24 cellular contexts compared by ENCODE assay signal in the genomic region with DNA sequence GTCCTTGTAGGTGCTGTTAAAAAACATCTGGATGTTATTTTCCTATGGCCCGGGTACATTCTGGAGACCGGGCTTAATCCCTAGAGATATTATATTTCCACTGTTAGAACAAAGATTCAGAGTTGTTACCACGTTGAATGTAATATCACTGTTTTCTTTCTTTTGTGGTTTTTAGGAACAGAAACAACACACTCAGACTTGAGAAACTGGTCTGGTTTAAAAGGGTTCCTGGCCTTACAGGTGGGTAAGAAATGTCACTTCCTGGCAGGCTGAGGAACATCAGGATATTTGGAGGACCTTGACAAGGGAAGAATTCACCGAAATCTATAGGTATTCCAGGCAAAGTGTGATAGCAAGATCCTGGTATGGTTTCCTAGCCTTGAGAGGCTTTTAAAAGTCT.
"Had no signal": no experiment of that assay in that cellular context is flagged by ENCODE, and none has a peak within 500 bp of the region (broad histone marks: within the 10 kb centered on the region; RNA-seq: fewer than 3 reads in every experiment).

No MANE protein-coding gene starts in this region.

- H3K4me1 ChIP-seq: testis had no signal

- H3K27ac Mint-ChIP-seq: activated CD4-positive, alpha-beta T cell treated with anti-CD3 and anti-CD28 coated beads, Interleukin-2, amount 10 ng/mL, durations not matched to agents 7 days and 5 days; activated CD8-positive, alpha-beta memory T cell treated with anti-CD3 and anti-CD28 coated beads, Interleukin-2, amount 10 ng/mL, durations not matched to agents 7 days and 5 days; activated CD8-positive, alpha-beta T cell treated with anti-CD3 and anti-CD28 coated beads for 36 hours; activated naive CD4-positive, alpha-beta T cell treated with anti-CD3 and anti-CD28 coated beads, Interleukin-2, amount 50 U/mL, for 72 hours; memory B cell; T-cell; T-helper 2 cell treated with Interferon-gamma antibody and Interleukin-4, amounts not matched to agents 5 μg/mL and 100 μg/mL, for 36 hours; type B pancreatic cell had no signal

- H3K27me3 ChIP-seq: testis had no signal

- H3K4me3 Mint-ChIP-seq: activated CD4-positive, alpha-beta T cell treated with anti-CD3 and anti-CD28 coated beads, Interleukin-2, amount 10 ng/mL, durations not matched to agents 7 days and 5 days; activated CD8-positive, alpha-beta memory T cell treated with anti-CD3 and anti-CD28 coated beads, Interleukin-2, amount 10 ng/mL, durations not matched to agents 7 days and 5 days; activated CD8-positive, alpha-beta T cell treated with anti-CD3 and anti-CD28 coated beads for 36 hours; memory B cell; neural crest cell; stimulated activated naive B cell treated with anti-CD40 and anti-IgM and Interleukin-4, amounts not matched to agents 10 μg/mL and 1 μg/mL and 100 μg/mL, for 72 hours; T-cell; T-helper 2 cell treated with Interferon-gamma antibody and Interleukin-4, amounts not matched to agents 5 μg/mL and 100 μg/mL, for 36 hours; type B pancreatic cell had no signal

- H3K9me3 ChIP-seq: mucosa of descending colon, testis had no signal

- H3K27ac ChIP-seq: coronary artery, heart right ventricle, testis, VCaP had no signal

- H3K4me3 ChIP-seq: coronary artery, heart right ventricle, mucosa of descending colon, testis had no signal

- H3K27me3 Mint-ChIP-seq: activated CD4-positive, alpha-beta T cell treated with anti-CD3 and anti-CD28 coated beads, Interleukin-2, amount 10 ng/mL, durations not matched to agents 7 days and 5 days; activated CD8-positive, alpha-beta memory T cell treated with anti-CD3 and anti-CD28 coated beads, Interleukin-2, amount 10 ng/mL, durations not matched to agents 7 days and 5 days; activated CD8-positive, alpha-beta T cell treated with anti-CD3 and anti-CD28 coated beads for 36 hours; memory B cell; stimulated activated naive B cell treated with anti-CD40 and anti-IgM and Interleukin-4, amounts not matched to agents 10 μg/mL and 1 μg/mL and 100 μg/mL, for 72 hours; T-cell had no signal

- H3K36me3 Mint-ChIP-seq: type B pancreatic cell had no signal

- DNase-seq: activated CD4-positive, alpha-beta T cell treated with anti-CD3 and anti-CD28 coated beads, Interleukin-2, amount 10 ng/mL, durations not matched to agents 7 days and 5 days; activated CD4-positive, CD25-positive, alpha-beta regulatory T cell treated with anti-CD3 and anti-CD28 coated beads, Interleukin-2, amount 50 U/mL, for 72 hours; activated CD8-positive, alpha-beta memory T cell treated with anti-CD3 and anti-CD28 coated beads, Interleukin-2, amount 10 ng/mL, durations not matched to agents 7 days and 5 days; activated CD8-positive, alpha-beta T cell treated with anti-CD3 and anti-CD28 coated beads for 36 hours; activated T-cell treated with anti-CD3 and anti-CD28 coated beads for 4 hours; amniotic stem cell; foreskin fibroblast; heart right ventricle; left colon; mucosa of descending colon; occipital lobe; retina; stimulated activated CD4-positive, alpha-beta T cell treated with anti-CD3 and anti-CD28 coated beads, Interleukin-2, amount 100 ng/mL, for 48 hours; stimulated activated CD8-positive, alpha-beta memory T cell treated with anti-CD3 and anti-CD28 coated beads, Interleukin-4, amount 100 ng/mL, for 48 hours; stimulated activated naive B cell treated with anti-CD40 and anti-IgM and Interleukin-4, amounts not matched to agents 10 μg/mL and 1 μg/mL and 100 μg/mL, for 72 hours; T-cell; testis had no signal

- H3K9me3 Mint-ChIP-seq: activated CD8-positive, alpha-beta T cell treated with anti-CD3 and anti-CD28 coated beads for 36 hours; memory B cell; neural crest cell; stimulated activated naive B cell treated with anti-CD40 and anti-IgM and Interleukin-4, amounts not matched to agents 10 μg/mL and 1 μg/mL and 100 μg/mL, for 72 hours; type B pancreatic cell had no signal

- ATAC-seq: activated CD8-positive, alpha-beta memory T cell treated with anti-CD3 and anti-CD28 coated beads, Interleukin-2, amount 10 ng/mL, durations not matched to agents 7 days and 5 days; activated CD8-positive, alpha-beta T cell treated with anti-CD3 and anti-CD28 coated beads for 36 hours; activated naive CD4-positive, alpha-beta T cell treated with anti-CD3 and anti-CD28 coated beads, Interleukin-2, amount 50 U/mL, for 72 hours; heart right ventricle; left colon; mucosa of descending colon; T-cell had no signal
